Comparison of ENCODE assay signal across 8 cellular contexts in genomic region chr6:27161946-27162603, GRCh38.
DNase-seq lines count a peak whose midpoint lies in the region; ATAC-seq and TF ChIP-seq lines count a peak whose summit lies in the region.

No MANE protein-coding gene starts in this region.

- DNase-seq in Ammon's horn (ENCODE audit: low spot score) = peak; percentile 18
- DNase-seq in NCI-H226 = peak; percentile 44
- DNase-seq in activated naive CD4-positive, alpha-beta T cell treated with anti-CD3 and anti-CD28 coated beads, Interleukin-2, amount 50 U/mL, for 72 hours (ENCODE audit: low spot score in 2 of 2) = peak in 1 of 2 donors; percentile 37
- peak; percentile 42 for DNase-seq in hepatocyte (ENCODE audit: low spot score)
- DNase-seq in iPS-NIHi7 (ENCODE audit: extremely low spot score) = no peak

- 34% methylated on average over 9 of the region's 9 CpGs for WGBS in hepatocyte (ENCODE audit: low lambda C conversion rate, missing lambda C conversion rate)

- no peaks in the 10 kb centered on the region for H3K9me2 ChIP-seq in hepatocyte (replicated peaks; ENCODE audit: insufficient read depth)

- no peaks in the 10 kb centered on the region for H4K20me1 ChIP-seq in hepatocyte (ENCODE audit: insufficient read depth, poor library complexity, severe bottlenecking)

- no peak overlapping the region for H3K4me3 ChIP-seq in hepatocyte

- H3K4me3 Mint-ChIP-seq in stimulated activated naive CD8-positive, alpha-beta T cell treated with anti-CD3 and anti-CD28 coated beads, Interleukin-15, Interleukin-2, amounts not matched to agents 100 ng/mL and 50 ng/mL, for 24 hours = peak overlapping the region; percentile 39

- H3K9me3 Mint-ChIP-seq in activated naive CD4-positive, alpha-beta T cell treated with anti-CD3 and anti-CD28 coated beads, Interleukin-2, amount 50 U/mL, for 72 hours = no peaks in the 10 kb centered on the region
- H3K9me3 Mint-ChIP-seq in stimulated activated naive CD8-positive, alpha-beta T cell treated with anti-CD3 and anti-CD28 coated beads, Interleukin-15, Interleukin-2, amounts not matched to agents 100 ng/mL and 50 ng/mL, for 24 hours = no peaks in the 10 kb centered on the region

- H3K27me3 Mint-ChIP-seq in stimulated activated naive CD8-positive, alpha-beta T cell treated with anti-CD3 and anti-CD28 coated beads, Interleukin-15, Interleukin-2, amounts not matched to agents 100 ng/mL and 50 ng/mL, for 24 hours = no peaks in the 10 kb centered on the region

- H3K27ac ChIP-seq in hepatocyte = no peak overlapping the region

- H3K4me2 ChIP-seq in hepatocyte = no peak overlapping the region

- peak overlapping the region; percentile 84 to 95 for H3K27ac Mint-ChIP-seq in activated naive CD4-positive, alpha-beta T cell treated with anti-CD3 and anti-CD28 coated beads, Interleukin-2, amount 50 U/mL, for 72 hours
- H3K27ac Mint-ChIP-seq in stimulated activated naive CD8-positive, alpha-beta T cell treated with anti-CD3 and anti-CD28 coated beads, Interleukin-15, Interleukin-2, amounts not matched to agents 100 ng/mL and 50 ng/mL, for 24 hours = peak overlapping the region; percentile 71

- peaks cover 0 to 5% of the 10 kb centered on the region in 2 donors for H3K36me3 Mint-ChIP-seq in activated naive CD4-positive, alpha-beta T cell treated with anti-CD3 and anti-CD28 coated beads, Interleukin-2, amount 50 U/mL, for 72 hours
- no peaks in the 10 kb centered on the region for H3K36me3 Mint-ChIP-seq in stimulated activated naive CD8-positive, alpha-beta T cell treated with anti-CD3 and anti-CD28 coated beads, Interleukin-15, Interleukin-2, amounts not matched to agents 100 ng/mL and 50 ng/mL, for 24 hours (ENCODE audit: low read depth)

- no peaks in the 10 kb centered on the region for H3K36me3 ChIP-seq in hepatocyte (replicated peaks; ENCODE audit: insufficient read depth, low read depth)

- TF ChIP-seq CTCF in GM12872 (IDR thresholded peaks at IDR 0.05; ENCODE audit: insufficient read depth, low read depth, low read length) (peak; percentile 36; the same call in 1 of the 3 replicates), hepatocyte (IDR thresholded peaks at IDR 0.05; ENCODE audit: poor library complexity) (peak; percentile 81)

- no peaks in the 10 kb centered on the region for H3K27me3 ChIP-seq in hepatocyte

- peaks cover 29% of the 10 kb centered on the region for H3K4me1 Mint-ChIP-seq in stimulated activated naive CD8-positive, alpha-beta T cell treated with anti-CD3 and anti-CD28 coated beads, Interleukin-15, Interleukin-2, amounts not matched to agents 100 ng/mL and 50 ng/mL, for 24 hours (ENCODE audit: low read depth)

- no peaks in the 10 kb centered on the region for H3K4me1 ChIP-seq in hepatocyte (ENCODE audit: insufficient read depth)

- no peaks in the 10 kb centered on the region for H3K9me3 ChIP-seq in hepatocyte (ENCODE audit: low read depth)

- H3K79me2 ChIP-seq in hepatocyte = no peaks in the 10 kb centered on the region

- no peak overlapping the region for H2AFZ ChIP-seq in hepatocyte

- ATAC-seq in activated naive CD4-positive, alpha-beta T cell treated with anti-CD3 and anti-CD28 coated beads, Interleukin-2, amount 50 U/mL, for 72 hours = peak; percentile 23 to 30
- no peak for ATAC-seq in GM18520 (IDR thresholded peaks at IDR 0.05; ENCODE audit: unreplicated experiment)
